In genomic region chr11:128859563-128860441, GRCh38 we compare ENCODE assay signal across 8 cellular contexts. TPM values are rescaled to one million over a fixed set of nuclear protein-coding genes. Genes with fewer than 3 reads are reported as not detected.
DNase-seq lines count a peak whose midpoint lies in the region; ATAC-seq and TF ChIP-seq lines count a peak whose summit lies in the region.

No MANE protein-coding gene starts in this region.

- no peaks in the 10 kb centered on the region for H4K20me1 ChIP-seq in PC-9 (ENCODE audit: insufficient read depth)

- H3K9me2 ChIP-seq in PC-9 (ENCODE audit: insufficient read depth) = no peaks in the 10 kb centered on the region

- H3K9me3 ChIP-seq in PC-9 (ENCODE audit: insufficient read depth, low read depth) (no peaks in the 10 kb centered on the region), aorta (ENCODE audit: control insufficient read depth, low read length) (no peaks in the 10 kb centered on the region)

- no peak overlapping the region for H3K4me2 ChIP-seq in PC-9

- intact Hi-C loops in PC-9 (cut with micrococcal nuclease; ENCODE audit: unreplicated experiment) (no loop called here), aorta (cut with DNase I) (no loop called here)

- no peak overlapping the region for H3K27ac ChIP-seq in PC-9
- H3K27ac ChIP-seq in aorta (ENCODE audit: low read depth in 1 of 2, low read length in 2 of 2) = no peak overlapping the region

- H2AFZ ChIP-seq in PC-9 = no peak overlapping the region

- TF ChIP-seq CTCF in PC-9 (conservative IDR thresholded peaks at IDR 0.05) = peak; percentile 83
- peak; percentile 99 for TF ChIP-seq CTCF in glutamatergic neuron (IDR thresholded peaks at IDR 0.05; ENCODE audit: partially characterized antibody, unreplicated experiment)

- no peak overlapping the region for H3K4me3 Mint-ChIP-seq in glutamatergic neuron (ENCODE audit: unreplicated experiment)

- no TSS peak for BruUV-seq in PC-9 (replicated peaks; lab: Mats Ljungman, UMichigan)

- no peak overlapping the region for H3K27ac Mint-ChIP-seq in glutamatergic neuron (ENCODE audit: unreplicated experiment)

- peak; percentile 55 for DNase-seq in NCI-H82 (lab: John Stamatoyannopoulos, UW)
- DNase-seq in NCI-H82 treated with DMSO at 0.1 percent for 48 hours (lab: John Stamatoyannopoulos, UW; ENCODE audit: unreplicated experiment) = no peak
- DNase-seq in PC-9 = peak; percentile 33 to 42
- DNase-seq in activated T-helper 1 cell treated with Interleukin-2 at 50 U/mL for 16 hours (ENCODE audit: low read depth) = peak; percentile 62
- DNase-seq in glutamatergic neuron = peak; percentile 85
- DNase-seq in putamen (ENCODE audit: low spot score) = peak; percentile 7
- peak; percentile 73 to 90 for DNase-seq in aorta

- no peaks in the 10 kb centered on the region for H3F3A ChIP-seq in PC-9 (ENCODE audit: insufficient read depth, low read depth)

- peak; percentile 94 for ATAC-seq in HG02981 (IDR thresholded peaks at IDR 0.05; ENCODE audit: unreplicated experiment)
- peak; percentile 85 for ATAC-seq in aorta (ENCODE audit: low FRiP score)

- H3K4me3 ChIP-seq in PC-9 (no peak overlapping the region), aorta (ENCODE audit: low read length in 2 of 2) (no peak overlapping the region)

- no peaks in the 10 kb centered on the region for H3K4me1 Mint-ChIP-seq in glutamatergic neuron (ENCODE audit: low read depth, unreplicated experiment)

- POLR2A ChIA-PET in PC-9 (lab: Charles Lee; ENCODE audit: unreplicated experiment) = no interaction called here

- peaks cover 32% of the 10 kb centered on the region for H3K27me3 ChIP-seq in PC-9 (ENCODE audit: insufficient read depth, low read depth)
- H3K27me3 ChIP-seq in aorta (ENCODE audit: control insufficient read depth in 1 of 2, insufficient read depth in 2 of 2, low read length in 1 of 2) = no peaks in the 10 kb centered on the region

- H3K36me3 Mint-ChIP-seq in glutamatergic neuron (ENCODE audit: unreplicated experiment) = no peaks in the 10 kb centered on the region

- no peaks in the 10 kb centered on the region for H3K27me3 Mint-ChIP-seq in glutamatergic neuron (ENCODE audit: unreplicated experiment)

- CTCF ChIA-PET in PC-9 (lab: Charles Lee) = no interaction called here

- H3K36me3 ChIP-seq in PC-9 (ENCODE audit: low read depth) (no peaks in the 10 kb centered on the region), aorta (ENCODE audit: control insufficient read depth in 1 of 2, insufficient read depth in 2 of 2, low read length in 1 of 2) (no peaks in the 10 kb centered on the region)

- H3K79me2 ChIP-seq in PC-9 (ENCODE audit: low read depth) = no peaks in the 10 kb centered on the region

- H3K4me1 ChIP-seq in PC-9 (replicated peaks; ENCODE audit: insufficient read depth) (no peaks in the 10 kb centered on the region), aorta (ENCODE audit: control insufficient read depth in 1 of 2, insufficient read depth in 2 of 2, low read length in 2 of 2) (no peaks in the 10 kb centered on the region)

- 21 to 27% methylated on average over 33 of the region's 33 CpGs for WGBS in aorta, 2 donors

- H3K9me3 Mint-ChIP-seq in glutamatergic neuron (ENCODE audit: unreplicated experiment) = no peaks in the 10 kb centered on the region

RNA-seq across cellular contexts. Expression of gene KCNJ1, which starts 7.3 kb away (rescaled TPM):
- total RNA-seq in PC-9 (2021) (not detected in 2 replicates), glutamatergic neuron (ENCODE audit: unreplicated experiment) (not detected), aorta (under 1 TPM; 0.19 to 0.24 TPM)
- polyA plus RNA-seq in aorta = not detected

RNA-seq across cellular contexts. Expression of gene KCNJ5, which starts 31.4 kb away (rescaled TPM):
- total RNA-seq in PC-9 (2021) (0.11 TPM in 1 of 2 replicates, not detected in the other), glutamatergic neuron (ENCODE audit: unreplicated experiment) (0.34 TPM), aorta (1 to 10 TPM; 2.0 to 3.5 TPM)
- polyA plus RNA-seq in aorta = 1 to 10 TPM in 1 of 2 donors, under 1 TPM in 1; 0.31 to 1.6 TPM
